Comparison of ENCODE assay signal across 21 cellular contexts in the genomic region with DNA sequence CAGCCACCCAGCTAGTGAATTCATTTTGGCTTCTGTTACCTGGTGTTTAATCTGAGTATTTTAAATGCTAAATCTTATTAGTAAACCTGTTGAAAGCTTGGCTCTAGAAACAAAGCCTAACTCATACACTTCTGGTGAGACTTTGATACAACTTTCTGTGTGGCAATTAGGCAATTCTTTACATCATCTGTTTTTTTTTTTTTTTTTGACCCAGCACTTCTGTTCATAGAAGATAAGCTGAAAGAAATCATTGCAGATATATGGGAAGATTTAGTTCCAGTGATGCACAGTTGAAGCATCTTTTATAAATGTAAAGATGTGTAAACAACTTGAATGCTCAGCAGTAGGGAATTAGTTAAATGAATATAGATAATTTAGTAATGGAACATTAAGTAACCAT. TPM values are rescaled to one million over a fixed set of nuclear protein-coding genes. Genes with fewer than 3 reads are reported as not detected.
"Had no signal": no experiment of that assay in that cellular context is flagged by ENCODE, and none has a peak within 500 bp of the region (broad histone marks: within the 10 kb centered on the region; RNA-seq: fewer than 3 reads in every experiment).

No MANE protein-coding gene starts in this region.

- H3K27ac Mint-ChIP-seq: activated naive CD8-positive, alpha-beta T cell treated with anti-CD3 and anti-CD28 coated beads, Interleukin-2, amount 10 ng/mL, durations not matched to agents 7 days and 5 days; endodermal cell; natural killer cell treated with Interleukin-12 subunit alpha and Interleukin-12 subunit beta and Interleukin-15 and Interleukin-18, amount 100 ng/mL, for 72 hours had no signal

- H3K4me3 ChIP-seq: body of pancreas, colonic mucosa, lower lobe of right lung, smooth muscle cell, tibial nerve had no signal

- H3K4me3 Mint-ChIP-seq: activated naive CD8-positive, alpha-beta T cell treated with anti-CD3 and anti-CD28 coated beads, Interleukin-2, amount 10 ng/mL, durations not matched to agents 7 days and 5 days; endodermal cell; natural killer cell treated with Interleukin-12 subunit alpha and Interleukin-12 subunit beta and Interleukin-15 and Interleukin-18, amount 100 ng/mL, for 72 hours had no signal

- H3K27me3 ChIP-seq: body of pancreas, colonic mucosa, neutrophil, tibial nerve had no signal

- H3K27ac ChIP-seq: body of pancreas, colonic mucosa, lower lobe of right lung, neutrophil, parathyroid adenoma had no signal

- H3K4me1 Mint-ChIP-seq: activated naive CD8-positive, alpha-beta T cell treated with anti-CD3 and anti-CD28 coated beads, Interleukin-2, amount 10 ng/mL, durations not matched to agents 7 days and 5 days had no signal

- DNase-seq: activated CD4-positive, alpha-beta T cell treated with anti-CD3 and anti-CD28 coated beads, Interleukin-2, amount 50 U/mL, for 1 hour; activated CD4-positive, CD25-positive, alpha-beta regulatory T cell treated with anti-CD3 and anti-CD28 coated beads, Interleukin-2, amount 50 U/mL, for 72 hours; activated CD8-positive, alpha-beta memory T cell treated with anti-CD3 and anti-CD28 coated beads, Interleukin-2, amount 50 U/mL, for 4 hours; activated gamma-delta T cell; activated naive CD8-positive, alpha-beta T cell treated with anti-CD3 and anti-CD28 coated beads, Interleukin-2, amount 10 ng/mL, durations not matched to agents 7 days and 5 days; amygdala; caudate nucleus; colonic mucosa; endodermal cell; foreskin melanocyte; lower lobe of right lung; stimulated activated CD4-positive, alpha-beta T cell treated with anti-CD3 and anti-CD28 coated beads, Interleukin-4, amount 100 ng/mL, for 1 hour; T-helper 9 cell had no signal

- H3K36me3 ChIP-seq: colonic mucosa had no signal

- H3K27me3 Mint-ChIP-seq: activated naive CD8-positive, alpha-beta T cell treated with anti-CD3 and anti-CD28 coated beads, Interleukin-2, amount 10 ng/mL, durations not matched to agents 7 days and 5 days; natural killer cell treated with Interleukin-12 subunit alpha and Interleukin-12 subunit beta and Interleukin-15 and Interleukin-18, amount 100 ng/mL, for 72 hours had no signal

- H3K9me3 Mint-ChIP-seq: natural killer cell treated with Interleukin-12 subunit alpha and Interleukin-12 subunit beta and Interleukin-15 and Interleukin-18, amount 100 ng/mL, for 72 hours had no signal

RNA-seq across cellular contexts. Expression of gene ABCC11, which starts 21.7 kb away (rescaled TPM):
- total RNA-seq: colonic mucosa; epithelial cell of proximal tubule; lower lobe of right lung; natural killer cell treated with Interleukin-12 subunit alpha and Interleukin-12 subunit beta and Interleukin-15 and Interleukin-18, amount 100 ng/mL, for 72 hours; sciatic nerve; smooth muscle cell; tibial nerve had no signal
